Comparison of ENCODE assay signal across 11 cellular contexts in genomic region chr19:35138305-35138799, GRCh38. TPM values are rescaled to one million over a fixed set of nuclear protein-coding genes. Genes with fewer than 3 reads are reported as not detected.
DNase-seq lines count a peak whose midpoint lies in the region; ATAC-seq and TF ChIP-seq lines count a peak whose summit lies in the region.
"Had no signal": no experiment of that assay in that cellular context is flagged by ENCODE, and none has a peak within 500 bp of the region (broad histone marks: within the 10 kb centered on the region; RNA-seq: fewer than 3 reads in every experiment).

No MANE protein-coding gene starts in this region.

- ATAC-seq in heart right ventricle (peak; percentile 30 to 71 (median 57)), psoas muscle (peak; percentile 27 to 55 (median 52))
- ATAC-seq: activated CD8-positive, alpha-beta T cell treated with anti-CD3 and anti-CD28 coated beads for 36 hours had no signal

- H3K36me3 ChIP-seq in heart right ventricle (no peaks in the 10 kb centered on the region), psoas muscle (ENCODE audit: insufficient read depth in 1 of 2, low read depth in 1 of 2) (peaks cover 0 to 15% of the 10 kb centered on the region in 2 donors)

- TF ChIP-seq CTCF in heart right ventricle (IDR thresholded peaks at IDR 0.05): no peak
- TF ChIP-seq CTCF in psoas muscle (IDR thresholded peaks at IDR 0.05): no peak

- H3K4me1 ChIP-seq in heart right ventricle (peaks cover 9 to 74% (median 52%) of the 10 kb centered on the region in 9 donors), psoas muscle (peaks cover 26% of the 10 kb centered on the region)

- no peak for TF ChIP-seq RAD21 in Ishikawa (IDR thresholded peaks at IDR 0.05; ENCODE audit: low read depth)

- 31 to 35% methylated on average over 14 of the region's 14 CpGs for WGBS in heart right ventricle, 2 donors
- WGBS in psoas muscle, 3 donors: 22 to 33% (median 22%) methylated on average over 12 to 14 of the region's 14 CpGs

- H3K9me3 ChIP-seq in heart right ventricle (no peaks in the 10 kb centered on the region), psoas muscle (no peaks in the 10 kb centered on the region)

- H3K4me3 ChIP-seq in heart right ventricle (peak overlapping the region; percentile 26 to 63 (median 54)), psoas muscle (peak overlapping the region; percentile 69)
- H3K4me3 ChIP-seq: GM23248 had no signal

- H3K27ac ChIP-seq in heart right ventricle: peak overlapping the region; percentile 87 to 99 (median 94)
- H3K27ac ChIP-seq in psoas muscle: peak overlapping the region; percentile 97
- H3K27ac ChIP-seq: GM23248 had no signal

- DNase-seq in heart right ventricle (peak; percentile 70 to 76), psoas muscle (peak; percentile 73 to 92), NCI-H2171 treated with DMSO at 0.1 percent for 48 hours (lab: John Stamatoyannopoulos, UW) (no peak), cortex of kidney (lab: John Stamatoyannopoulos, UW) (no peak)
- DNase-seq in stimulated activated naive CD4-positive, alpha-beta T cell treated with Interleukin-2 at 50 U/mL for 16 hours (lab: John Stamatoyannopoulos, UW): no peak
- DNase-seq: activated CD8-positive, alpha-beta T cell treated with anti-CD3 and anti-CD28 coated beads for 36 hours; NCI-H526 had no signal

- peaks cover 0 to 19% (median 3%) of the 10 kb centered on the region in 7 donors for H3K27me3 ChIP-seq in heart right ventricle
- H3K27me3 ChIP-seq in psoas muscle (ENCODE audit: insufficient read depth in 3 of 3, low read length in 2 of 3): no peaks in the 10 kb centered on the region

- intact Hi-C loops in heart right ventricle (cut with DNase I) (loop anchor here in 5 of 10 donors (2.0 to 10.0 kb wide), 5 partner anchors 14 to 166 kb away; partner anchors contain the start of gene USF2 (in 2 of the 5)), psoas muscle (cut with DNase I) (loop anchor here (5.0 kb wide), 2 partner anchors 91 to 96 kb away; partner anchors contain the start of gene HPN (in 1 of the 2))

- no peak for TF ChIP-seq EP300 in Ishikawa (IDR thresholded peaks at IDR 0.05; ENCODE audit: borderline replicate concordance)

TF ChIP-seq in Ishikawa, 13 proteins besides CTCF, POLR2A, EP300 and RAD21:
- 0 out of 2 replicates have a peak, but pooled peaks have one; percentile 13 for TF ChIP-seq TCF12 (IDR thresholded peaks at IDR 0.05; ENCODE audit: low read depth)
- TF ChIP-seq YY1 (IDR thresholded peaks at IDR 0.05; ENCODE audit: low read depth): no peak
TF ChIP-seq in Ishikawa: peak in this region for 1.

RNA-seq across cellular contexts. Expression of gene FXYD1, which starts 0.3 kb away (rescaled TPM):
- total RNA-seq in heart right ventricle (100 to 1,000 TPM; 451 to 819 (median 578) TPM), psoas muscle (100 to 1,000 TPM; 409 to 860 (median 548) TPM)
- polyA plus RNA-seq in heart right ventricle (100 to 1,000 TPM; 251 to 605 TPM), psoas muscle (100 to 1,000 TPM; 210 to 581 (median 299) TPM)
- total RNA-seq: renal cortical epithelial cell had no signal

RNA-seq across cellular contexts. Expression of gene LGI4, which starts 3.5 kb away (rescaled TPM):
- total RNA-seq in heart right ventricle (10 to 100 TPM in 2 of 10 donors, 1 to 10 TPM in 8; 4.3 to 12.5 (median 7.5) TPM), psoas muscle (10 to 100 TPM in 3 of 4 donors, 1 to 10 TPM in 1; 3.3 to 22.1 (median 17.3) TPM)
- polyA plus RNA-seq in heart right ventricle (10 to 100 TPM in 1 of 2 donors, 1 to 10 TPM in 1; 8.9 to 30.0 TPM), psoas muscle (10 to 100 TPM in 1 of 3 donors, 1 to 10 TPM in 2; 3.2 to 17.1 (median 9.5) TPM)
- total RNA-seq: renal cortical epithelial cell had no signal

RNA-seq across cellular contexts. Expression of gene FXYD7, which starts 4.7 kb away (rescaled TPM):
- under 1 TPM in 3 of 10 donors, not detected in 7; 0.28 to 0.37 (median 0.30) TPM for total RNA-seq in heart right ventricle
- polyA plus RNA-seq in heart right ventricle: under 1 TPM in 1 of 2 donors, not detected in 1; 0.10 TPM
- under 1 TPM in 3 of 4 donors, not detected in 1; 0.56 to 0.65 (median 0.58) TPM for total RNA-seq in psoas muscle
- polyA plus RNA-seq in psoas muscle: under 1 TPM in 1 of 3 donors, not detected in 2; 0.13 TPM
- total RNA-seq: GM23248, renal cortical epithelial cell had no signal
- polyA plus RNA-seq: AG04450, GM23248 had no signal

RNA-seq across cellular contexts. Expression of gene FXYD5, which starts 16.2 kb away (rescaled TPM):
- total RNA-seq in heart right ventricle: 10 to 100 TPM; 13.9 to 36.6 (median 18.1) TPM
- polyA plus RNA-seq in heart right ventricle: 10 to 100 TPM; 48.3 to 67.4 TPM
- total RNA-seq in psoas muscle: 10 to 100 TPM in 3 of 4 donors, 1 to 10 TPM in 1; 9.5 to 14.8 (median 11.7) TPM
- polyA plus RNA-seq in psoas muscle: 10 to 100 TPM in 2 of 3 donors, 1 to 10 TPM in 1; 6.4 to 19.1 (median 11.5) TPM

RNA-seq across cellular contexts. Expression of gene FXYD3, which starts 22.7 kb away (rescaled TPM):
- total RNA-seq in heart right ventricle: 1 to 10 TPM in 3 of 10 donors, under 1 TPM in 4, not detected in 3; 0.51 to 2.1 (median 0.74) TPM
- polyA plus RNA-seq in heart right ventricle: 1 to 10 TPM in 1 of 2 donors, under 1 TPM in 1; 0.78 to 2.7 TPM
- total RNA-seq in psoas muscle: not detected
- polyA plus RNA-seq in psoas muscle: under 1 TPM; 0.10 to 0.38 (median 0.13) TPM
- total RNA-seq: activated CD8-positive, alpha-beta T cell treated with anti-CD3 and anti-CD28 coated beads for 36 hours; GM23248; renal cortical epithelial cell had no signal
- polyA plus RNA-seq: AG04450, GM23248 had no signal

Comparison
In these comparisons a context has a peak if more than half of its experiments do, and no peak if none do; other contexts are left out.
1. DNase-seq: peak in heart right ventricle (2 of 2) and psoas muscle (2 of 2); none in NCI-H2171 treated with DMSO at 0.1 percent for 48 hours (single experiment), stimulated activated naive CD4-positive, alpha-beta T cell treated with Interleukin-2 at 50 U/mL for 16 hours (single experiment) and cortex of kidney (single experiment).